Comparison of ENCODE assay signal across 8 cellular contexts in the genomic region with DNA sequence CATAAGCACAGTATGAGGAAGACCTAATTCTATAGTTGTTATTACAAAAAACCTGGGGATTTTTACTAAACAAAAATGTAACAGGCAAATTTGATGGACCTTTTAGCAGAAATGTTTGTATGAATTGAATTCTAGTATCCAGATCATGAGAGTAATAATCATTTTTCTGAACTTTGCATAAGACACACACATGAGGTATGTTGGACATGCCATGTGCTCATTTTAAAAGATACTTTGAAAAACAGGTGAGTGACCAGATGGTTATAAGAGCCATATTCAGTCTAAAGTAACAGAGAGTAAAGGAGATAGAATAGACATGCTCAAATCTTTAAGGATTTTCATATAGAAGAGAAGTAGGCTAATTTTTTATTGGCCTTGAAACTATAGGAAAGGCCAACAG.
"Had no signal": no experiment of that assay in that cellular context is flagged by ENCODE, and none has a peak within 500 bp of the region (broad histone marks: within the 10 kb centered on the region; RNA-seq: fewer than 3 reads in every experiment).

No MANE protein-coding gene starts in this region.

- H3K4me3 ChIP-seq: GM12878 had no signal

- DNase-seq: GDM1, GF-D8 had no signal

- FAIRE-seq: G401.6, GM12878, GM12891, GM12892, GM18507, GM19239 had no signal

- ATAC-seq: GM12878 had no signal
